Comparison of ENCODE assay signal across 9 cellular contexts in genomic region chr3:10189557-10190374, GRCh38. TPM values are rescaled to one million over a fixed set of nuclear protein-coding genes. Genes with fewer than 3 reads are reported as not detected.
DNase-seq lines count a peak whose midpoint lies in the region; ATAC-seq lines count a peak whose summit lies in the region.
"Had no signal": no experiment of that assay in that cellular context is flagged by ENCODE, and none has a peak within 500 bp of the region (broad histone marks: within the 10 kb centered on the region; RNA-seq: fewer than 3 reads in every experiment).

No MANE protein-coding gene starts in this region.

- peak; percentile 79 for ATAC-seq in sciatic nerve
- ATAC-seq in HG02852 (IDR thresholded peaks at IDR 0.05; ENCODE audit: unreplicated experiment): no peak
- ATAC-seq in HG02610 (IDR thresholded peaks at IDR 0.05; ENCODE audit: unreplicated experiment): no peak
- no peak for ATAC-seq in HG03039 (IDR thresholded peaks at IDR 0.05; ENCODE audit: unreplicated experiment)

- no peak overlapping the region for H3K4me3 Mint-ChIP-seq in activated T-helper 2 cell treated with anti-CD3 and anti-CD28 coated beads, Interferon-gamma antibody, Interleukin-2, Interleukin-4, amounts not matched to agents 10 μg/mL and 5 μg/mL and 100 μg/mL, durations not matched to agents 14 hours and 24 hours and 36 hours (ENCODE audit: low read depth)

- no peaks in the 10 kb centered on the region for H3K9me3 ChIP-seq in BLaER1 treated with 17β-estradiol and CSF1 and Interleukin-3, amounts not matched to agents 10 nM and 100 nM (replicated peaks in 1 of 11)

- DNase-seq in NCI-H1694 treated with DMSO at 0.1 percent for 48 hours (lab: John Stamatoyannopoulos, UW) (peak; percentile 41), head of caudate nucleus (peak; percentile 86 to 98 (median 94)), sciatic nerve (ENCODE audit: low spot score) (peak; percentile 90)
- peak; percentile 27 for DNase-seq in activated T-helper 2 cell treated with anti-CD3 and anti-CD28 coated beads, Interferon-gamma antibody, Interleukin-2, Interleukin-4, amounts not matched to agents 10 μg/mL and 5 μg/mL and 100 μg/mL, durations not matched to agents 14 hours and 24 hours and 36 hours (ENCODE audit: low spot score)
- DNase-seq: activated T-cell treated with anti-CD3 and anti-CD28 coated beads, Interleukin-2, amount 50 U/mL, for 4 hours had no signal

- H3K27ac ChIP-seq in BLaER1 treated with 17β-estradiol and CSF1 and Interleukin-3, amounts not matched to agents 10 nM and 100 nM: peak overlapping the region; percentile 94 to 99 (median 98)

- H3K36me3 ChIP-seq in BLaER1 treated with 17β-estradiol and CSF1 and Interleukin-3, amounts not matched to agents 10 nM and 100 nM: peaks cover 0 to 20% (median 0%) of the 10 kb centered on the region in 11 experiments; a peak in 6 of 22 replicates

- peak overlapping the region in 8 of 10 experiments; percentile 2 to 48 (median 22); a peak in 11 of 20 replicates for H3K4me3 ChIP-seq in BLaER1 treated with 17β-estradiol and CSF1 and Interleukin-3, amounts not matched to agents 10 nM and 100 nM

- no peaks in the 10 kb centered on the region for H3K27me3 ChIP-seq in BLaER1 treated with 17β-estradiol and CSF1 and Interleukin-3, amounts not matched to agents 10 nM and 100 nM

- intact Hi-C loops in activated T-helper 2 cell treated with anti-CD3 and anti-CD28 coated beads, Interferon-gamma antibody, Interleukin-2, Interleukin-4, amounts not matched to agents 10 μg/mL and 5 μg/mL and 100 μg/mL, durations not matched to agents 14 hours and 24 hours and 36 hours (cut with micrococcal nuclease): no loop called here
- intact Hi-C loops in head of caudate nucleus (cut with DNase I) (no loop called here), sciatic nerve (cut with DNase I) (no loop called here)

- H3K9ac ChIP-seq in BLaER1 treated with 17β-estradiol and CSF1 and Interleukin-3, amounts not matched to agents 10 nM and 100 nM: peak overlapping the region; percentile 68 to 90 (median 85); a peak in 21 of 22 replicates

- H4K20me1 ChIP-seq in BLaER1 treated with 17β-estradiol and CSF1 and Interleukin-3, amounts not matched to agents 10 nM and 100 nM: no peaks in the 10 kb centered on the region

- H3K4me1 ChIP-seq in BLaER1 treated with 17β-estradiol and CSF1 and Interleukin-3, amounts not matched to agents 10 nM and 100 nM: peaks cover 98 to 100% (median 100%) of the 10 kb centered on the region in 10 experiments

- no peaks in the 10 kb centered on the region for H3K27me3 Mint-ChIP-seq in activated T-helper 2 cell treated with anti-CD3 and anti-CD28 coated beads, Interferon-gamma antibody, Interleukin-2, Interleukin-4, amounts not matched to agents 10 μg/mL and 5 μg/mL and 100 μg/mL, durations not matched to agents 14 hours and 24 hours and 36 hours (ENCODE audit: low read depth)

- H3K9me3 Mint-ChIP-seq in activated T-helper 2 cell treated with anti-CD3 and anti-CD28 coated beads, Interferon-gamma antibody, Interleukin-2, Interleukin-4, amounts not matched to agents 10 μg/mL and 5 μg/mL and 100 μg/mL, durations not matched to agents 14 hours and 24 hours and 36 hours: no peaks in the 10 kb centered on the region
- H3K9me3 Mint-ChIP-seq: activated T-cell treated with anti-CD3 and anti-CD28 coated beads, Interleukin-2, amount 50 U/mL, for 4 hours had no signal

- H3K4me2 ChIP-seq in BLaER1 treated with 17β-estradiol and CSF1 and Interleukin-3, amounts not matched to agents 10 nM and 100 nM: peak overlapping the region; percentile 71 to 97 (median 93)

- peaks cover 79% of the 10 kb centered on the region for H3K4me1 Mint-ChIP-seq in activated T-helper 2 cell treated with anti-CD3 and anti-CD28 coated beads, Interferon-gamma antibody, Interleukin-2, Interleukin-4, amounts not matched to agents 10 μg/mL and 5 μg/mL and 100 μg/mL, durations not matched to agents 14 hours and 24 hours and 36 hours (ENCODE audit: low read depth)

- peak overlapping the region; percentile 48 for H3K27ac Mint-ChIP-seq in activated T-helper 2 cell treated with anti-CD3 and anti-CD28 coated beads, Interferon-gamma antibody, Interleukin-2, Interleukin-4, amounts not matched to agents 10 μg/mL and 5 μg/mL and 100 μg/mL, durations not matched to agents 14 hours and 24 hours and 36 hours

- H3K36me3 Mint-ChIP-seq in activated T-helper 2 cell treated with anti-CD3 and anti-CD28 coated beads, Interferon-gamma antibody, Interleukin-2, Interleukin-4, amounts not matched to agents 10 μg/mL and 5 μg/mL and 100 μg/mL, durations not matched to agents 14 hours and 24 hours and 36 hours (ENCODE audit: low read depth): peaks cover 6% of the 10 kb centered on the region

RNA-seq across cellular contexts. Expression of gene IRAK2, which starts 25.0 kb away (rescaled TPM):
- 2.4 and 2.6 TPM in 2 replicates for total RNA-seq in activated T-helper 2 cell treated with anti-CD3 and anti-CD28 coated beads, Interferon-gamma antibody, Interleukin-2, Interleukin-4, amounts not matched to agents 10 μg/mL and 5 μg/mL and 100 μg/mL, durations not matched to agents 14 hours and 24 hours and 36 hours
- total RNA-seq in sciatic nerve: 6.4 TPM

RNA-seq across cellular contexts. Expression of gene VHL, which starts 48.2 kb away (rescaled TPM):
- 54.0 and 54.9 TPM in 2 replicates for total RNA-seq in activated T-helper 2 cell treated with anti-CD3 and anti-CD28 coated beads, Interferon-gamma antibody, Interleukin-2, Interleukin-4, amounts not matched to agents 10 μg/mL and 5 μg/mL and 100 μg/mL, durations not matched to agents 14 hours and 24 hours and 36 hours
- total RNA-seq in sciatic nerve: 27.4 TPM

RNA-seq across cellular contexts. Expression of gene TATDN2, which starts 58.5 kb away (rescaled TPM):
- 64.9 and 65.6 TPM in 2 replicates for total RNA-seq in activated T-helper 2 cell treated with anti-CD3 and anti-CD28 coated beads, Interferon-gamma antibody, Interleukin-2, Interleukin-4, amounts not matched to agents 10 μg/mL and 5 μg/mL and 100 μg/mL, durations not matched to agents 14 hours and 24 hours and 36 hours
- 31.7 TPM for total RNA-seq in sciatic nerve

Comparison
In these comparisons a context has a peak if more than half of its experiments do, and no peak if none do; other contexts are left out.
1. DNase-seq: peak in every context shown above with its lines; median percentile 94 in head of caudate nucleus; 90 in sciatic nerve; 41 in NCI-H1694 treated with DMSO at 0.1 percent for 48 hours; 27 in activated T-helper 2 cell treated with anti-CD3 and anti-CD28 coated beads, Interferon-gamma antibody, Interleukin-2, Interleukin-4, amounts not matched to agents 10 μg/mL and 5 μg/mL and 100 μg/mL, durations not matched to agents 14 hours and 24 hours and 36 hours.